Comparison of ENCODE assay signal across 15 cellular contexts in the genomic region with DNA sequence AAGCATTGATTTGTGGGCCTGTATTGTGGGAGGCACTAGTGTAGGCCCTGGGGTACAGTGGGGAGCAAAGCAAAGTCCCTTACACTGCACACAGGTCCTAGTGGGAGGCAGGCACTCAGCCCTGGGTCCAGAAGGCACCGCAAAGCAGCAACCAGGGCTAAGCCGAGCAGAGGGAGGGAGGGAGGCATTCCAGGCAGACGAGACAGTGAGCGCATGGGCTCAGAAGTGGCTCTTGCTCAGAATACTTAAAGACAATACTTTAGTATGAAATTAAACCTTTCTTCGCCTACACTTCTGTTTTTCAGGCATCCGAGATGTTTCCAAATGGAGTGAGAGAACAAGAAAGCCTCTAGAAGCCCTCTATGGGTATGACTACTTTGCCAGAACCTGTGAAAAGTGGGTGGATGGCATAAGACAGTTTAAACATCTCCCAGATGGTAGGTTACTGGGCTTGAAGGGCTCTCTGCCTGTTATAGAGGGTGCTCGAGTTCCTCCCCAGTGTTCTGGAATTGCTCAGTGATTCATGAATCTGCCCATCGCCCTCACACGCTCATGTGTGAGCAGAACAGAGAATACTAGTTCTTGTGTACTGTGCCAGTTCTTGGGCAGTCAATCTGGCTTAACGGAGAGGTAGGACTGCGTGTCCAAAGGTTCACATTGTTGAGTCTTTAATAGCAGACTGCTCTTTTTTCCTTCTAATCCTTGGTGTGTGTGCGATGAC. TPM values are rescaled to one million over a fixed set of nuclear protein-coding genes. Genes with fewer than 3 reads are reported as not detected.
DNase-seq lines count a peak whose midpoint lies in the region; ATAC-seq and TF ChIP-seq lines count a peak whose summit lies in the region.
"Had no signal": no experiment of that assay in that cellular context is flagged by ENCODE, and none has a peak within 500 bp of the region (broad histone marks: within the 10 kb centered on the region; RNA-seq: fewer than 3 reads in every experiment).

No MANE protein-coding gene starts in this region.

- no peak for DNase-seq in Caco-2
- no peak for DNase-seq in RWPE1 (ENCODE audit: low spot score)
- no peak for DNase-seq in left lobe of liver (ENCODE audit: low spot score)
- peak; percentile 47 for DNase-seq in posterior vena cava (ENCODE audit: low spot score)
- no peak for DNase-seq in H9
- no peak for DNase-seq in GM10248 (ENCODE audit: extremely low spot score)
- DNase-seq: activated naive CD8-positive, alpha-beta T cell treated with anti-CD3 and anti-CD28 coated beads, Interleukin-2, amount 10 ng/mL, durations not matched to agents 7 days and 5 days; foreskin keratinocyte; left colon; NCI-H187 treated with DMSO at 0.1 percent for 48 hours; Right ventricle myocardium superior; WERI-Rb-1 had no signal

- H3K9ac ChIP-seq in H9 (ENCODE audit: extremely low read depth, insufficient read length, low read length): no peak overlapping the region

- H3K4me1 ChIP-seq in Caco-2: peaks cover 42% of the 10 kb centered on the region
- no peaks in the 10 kb centered on the region for H3K4me1 ChIP-seq in H9 (ENCODE audit: insufficient read depth, low read length)

- no peak overlapping the region for H2BK120ac ChIP-seq in H9 (ENCODE audit: low read depth, low read length, poor library complexity, severe bottlenecking)

- H3K36me3 Mint-ChIP-seq in Caco-2 (ENCODE audit: insufficient read depth, unreplicated experiment) (peaks cover 45% of the 10 kb centered on the region), H9 (ENCODE audit: insufficient read depth in 1 of 3, low read depth in 3 of 3) (peaks cover 42 to 84% (median 78%) of the 10 kb centered on the region in 3 experiments)

- H3K4me1 Mint-ChIP-seq in Caco-2 (ENCODE audit: low read depth, unreplicated experiment) (peaks cover 33% of the 10 kb centered on the region), H9 (peaks cover 12 to 18% of the 10 kb centered on the region in 2 experiments)

- H3K79me1 ChIP-seq in H9 (ENCODE audit: insufficient read depth, low read depth, low read length, poor library complexity, severe bottlenecking): no peaks in the 10 kb centered on the region

- H2BK12ac ChIP-seq in H9 (ENCODE audit: insufficient read length, low read depth, low read length): no peak overlapping the region

- H3K23me2 ChIP-seq in H9 (ENCODE audit: insufficient read length, low read depth, low read length, poor library complexity, severe bottlenecking): peaks cover 2% of the 10 kb centered on the region

- H3T11ph ChIP-seq in H9 (ENCODE audit: low read length): no peak overlapping the region

- H2BK20ac ChIP-seq in H9 (ENCODE audit: low read depth, low read length, poor library complexity, severe bottlenecking): no peak overlapping the region

- no peak overlapping the region for H3K18ac ChIP-seq in H9 (ENCODE audit: insufficient read length, low read depth, low read length)

- no peak overlapping the region for H3K56ac ChIP-seq in H9 (ENCODE audit: insufficient read length, low read depth, low read length)

- no TSS peak for BruUV-seq in Caco-2 (replicated peaks; lab: Mats Ljungman, UMichigan)

- H3K27ac Mint-ChIP-seq in Caco-2 (ENCODE audit: unreplicated experiment): peak overlapping the region; percentile 29
- peak overlapping the region in 1 of 3 experiments; percentile 56; a peak in 2 of 7 replicates for H3K27ac Mint-ChIP-seq in H9
- H3K27ac Mint-ChIP-seq: activated naive CD8-positive, alpha-beta T cell treated with anti-CD3 and anti-CD28 coated beads, Interleukin-2, amount 10 ng/mL, durations not matched to agents 7 days and 5 days; B cell had no signal

- no peak overlapping the region for H3K4me3 ChIP-seq in Caco-2 (ENCODE audit: low read depth, low read length)

- no peak overlapping the region for H3K4me3 Mint-ChIP-seq in Caco-2 (ENCODE audit: unreplicated experiment)
- no peak overlapping the region for H3K4me3 Mint-ChIP-seq in H9
- H3K4me3 Mint-ChIP-seq: activated naive CD8-positive, alpha-beta T cell treated with anti-CD3 and anti-CD28 coated beads, Interleukin-2, amount 10 ng/mL, durations not matched to agents 7 days and 5 days; B cell had no signal

- no peak overlapping the region for H2AFZ ChIP-seq in H9 (ENCODE audit: low read length)

- CTCF ChIA-PET in Caco-2 (lab: Charles Lee): no interaction called here
- CTCF ChIA-PET in RWPE1 (lab: Yijun Ruan, JAX): no interaction called here
- CTCF ChIA-PET in GM10248 (lab: Yijun Ruan, JAX): no interaction called here

- ATAC-seq in left lobe of liver (peak; percentile 50), HG02588 (IDR thresholded peaks at IDR 0.05; ENCODE audit: unreplicated experiment) (no peak), GM19397 (IDR thresholded peaks at IDR 0.05; ENCODE audit: unreplicated experiment) (no peak)
- ATAC-seq: foreskin keratinocyte had no signal

- POLR2A ChIA-PET in Caco-2 (lab: Charles Lee) (no interaction called here), RWPE1 (lab: Yijun Ruan, JAX; ENCODE audit: low non-redundant PET) (no interaction called here), GM10248 (lab: Yijun Ruan, JAX) (no interaction called here)

- no peak overlapping the region for H2BK15ac ChIP-seq in H9 (ENCODE audit: low read depth, low read length)

- no peak overlapping the region for H4K5ac ChIP-seq in H9 (ENCODE audit: insufficient read length, low read depth, low read length)

- intact Hi-C loops in Caco-2 (cut with micrococcal nuclease; ENCODE audit: unreplicated experiment): no loop called here
- intact Hi-C loops in posterior vena cava (cut with DNase I): loop anchor here in 1 of 2 donors (5.0 kb wide), 1 partner anchor 1030 kb away; no protein-coding TSS in a partner anchor

- no peak overlapping the region for H3K4ac ChIP-seq in H9 (ENCODE audit: low read depth, low read length)

- no peaks in the 10 kb centered on the region for H3K9me3 ChIP-seq in Caco-2
- no peaks in the 10 kb centered on the region for H3K9me3 ChIP-seq in H9 (ENCODE audit: control insufficient read depth, low read depth, low read length)

- no peak overlapping the region for H4K8ac ChIP-seq in H9 (replicated peaks; ENCODE audit: insufficient read length, low read depth, low read length)

- no peak overlapping the region for H3K23ac ChIP-seq in H9 (ENCODE audit: insufficient read length, low read depth, low read length)

- H3K9me3 Mint-ChIP-seq in Caco-2 (ENCODE audit: unreplicated experiment): no peaks in the 10 kb centered on the region
- H3K9me3 Mint-ChIP-seq in H9: no peaks in the 10 kb centered on the region
- H3K9me3 Mint-ChIP-seq: activated naive CD8-positive, alpha-beta T cell treated with anti-CD3 and anti-CD28 coated beads, Interleukin-2, amount 10 ng/mL, durations not matched to agents 7 days and 5 days had no signal

- no peaks in the 10 kb centered on the region for H3K27me3 ChIP-seq in Caco-2 (replicated peaks; ENCODE audit: control insufficient read depth, insufficient read depth, low read length)
- no peaks in the 10 kb centered on the region for H3K27me3 ChIP-seq in H9 (ENCODE audit: insufficient read depth, low read length)
- H3K27me3 ChIP-seq: foreskin keratinocyte had no signal

- no peak overlapping the region for H2BK5ac ChIP-seq in H9 (ENCODE audit: insufficient read length, low read length)

- H3K27ac ChIP-seq in RWPE1 (0 out of 2 replicates have a peak overlapping the region, but pooled peaks have one; percentile 11), H9 (ENCODE audit: insufficient read length, low read depth, low read length) (no peak overlapping the region)
- H3K27ac ChIP-seq: foreskin keratinocyte, WERI-Rb-1 had no signal

- H3K79me2 ChIP-seq in H9 (ENCODE audit: insufficient read depth, low read length): no peaks in the 10 kb centered on the region

- no peaks in the 10 kb centered on the region for H4K20me1 ChIP-seq in H9 (ENCODE audit: control insufficient read depth, insufficient read depth, insufficient read length)

- H3K36me3 ChIP-seq in Caco-2 (ENCODE audit: control insufficient read depth, insufficient read depth, low read length): peaks cover 6% of the 10 kb centered on the region

- no peak overlapping the region for H3K14ac ChIP-seq in H9 (ENCODE audit: insufficient read depth, low read length)

- no peak overlapping the region for H3K4me2 ChIP-seq in H9 (ENCODE audit: insufficient read depth, insufficient read length, low read length)

- TF ChIP-seq CTCF in Caco-2 (IDR thresholded peaks at IDR 0.05; ENCODE audit: insufficient read depth in 1 of 2, low read depth in 1 of 2, low read length in 1 of 2, severe bottlenecking in 1 of 2, unreplicated experiment in 1 of 2): no peak
- no peak for TF ChIP-seq CTCF in RWPE1 (conservative IDR thresholded peaks at IDR 0.05; ENCODE audit: low read depth)
- no peak for TF ChIP-seq CTCF in H9 (conservative IDR thresholded peaks at IDR 0.05)
- no peak for TF ChIP-seq CTCF in GM10248 (IDR thresholded peaks at IDR 0.05; ENCODE audit: control extremely low read depth, extremely low read depth, low read depth, missing control alignments)

- no peak overlapping the region for H4K91ac ChIP-seq in H9 (ENCODE audit: insufficient read length, low read depth, low read length)

- H3K27me3 Mint-ChIP-seq in Caco-2 (ENCODE audit: insufficient read depth, unreplicated experiment) (no peaks in the 10 kb centered on the region), H9 (ENCODE audit: low read depth) (no peaks in the 10 kb centered on the region)
- H3K27me3 Mint-ChIP-seq: activated naive CD8-positive, alpha-beta T cell treated with anti-CD3 and anti-CD28 coated beads, Interleukin-2, amount 10 ng/mL, durations not matched to agents 7 days and 5 days; B cell had no signal

- no peak overlapping the region for H2AK5ac ChIP-seq in H9 (ENCODE audit: insufficient read length, low read length)

- no CpG with 5 or more reads among the region's 12 CpGs for WGBS in H9 (ENCODE audit: extremely low coverage, insufficient read length, low lambda C conversion rate)

RNA-seq across cellular contexts. Expression of a gene that starts 18.7 kb away (rescaled TPM):
- total RNA-seq in Caco-2 (2022) (29.5 and 31.5 TPM in 2 replicates), left lobe of liver (119 TPM), posterior vena cava (10 to 100 TPM in 1 of 2 donors, 1 to 10 TPM in 1; 9.0 to 11.0 TPM), H9 (2021) (48.7 and 50.2 TPM in 2 replicates)

RNA-seq across cellular contexts. Expression of a gene that starts 20.1 kb away (rescaled TPM):
- total RNA-seq in Caco-2 (2022) (89.8 and 90.7 TPM in 2 replicates), left lobe of liver (64.5 TPM), posterior vena cava (10 to 100 TPM; 58.2 to 73.8 TPM), H9 (2021) (258 and 268 TPM in 2 replicates)
